In genomic region chr2:72835403-72835802, GRCh38 we compare ENCODE assay signal across 9 cellular contexts.
"Had no signal": no experiment of that assay in that cellular context is flagged by ENCODE, and none has a peak within 500 bp of the region (broad histone marks: within the 10 kb centered on the region; RNA-seq: fewer than 3 reads in every experiment).

No MANE protein-coding gene starts in this region.

- H3K4me3 ChIP-seq: GM23248, HAP-1, K562 had no signal

- H3K36me3 ChIP-seq: HAP-1 had no signal

- FAIRE-seq: K562 had no signal

- H3K4me1 ChIP-seq: HAP-1 had no signal

- H3K27ac ChIP-seq: GM23248, HL-60 had no signal

- H3K9me3 ChIP-seq: HAP-1 had no signal

- H3K9ac ChIP-seq: GM23248 had no signal

- DNase-seq: GM23248, GOT3, H7, HFFc6, IMR-90 had no signal

- H2AFZ ChIP-seq: GM23248 had no signal

- ATAC-seq: HCT116, K562 had no signal
